Comparison of ENCODE assay signal across 25 cellular contexts in the genomic region with DNA sequence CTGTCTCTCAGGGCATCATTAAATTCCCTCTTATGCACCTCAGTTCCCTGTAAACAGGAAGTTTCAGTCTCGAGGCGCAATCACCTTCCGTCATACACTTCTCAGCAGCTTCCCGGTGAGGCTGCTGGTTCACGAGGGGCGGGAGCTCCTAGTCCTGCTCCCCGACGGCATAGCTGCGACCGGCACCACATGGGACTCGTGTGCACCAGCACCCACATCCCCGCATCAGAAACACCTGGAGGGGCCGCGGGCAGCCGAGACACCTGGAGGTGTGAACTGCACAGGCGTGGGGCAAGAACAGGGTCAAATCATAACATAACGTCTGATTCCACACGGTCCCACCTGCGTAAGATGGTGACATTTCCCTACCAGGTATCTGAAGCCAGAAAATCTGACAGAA. TPM values are rescaled to one million over a fixed set of nuclear protein-coding genes. Genes with fewer than 3 reads are reported as not detected.
DNase-seq lines count a peak whose midpoint lies in the region; ATAC-seq, FAIRE-seq and TF ChIP-seq lines count a peak whose summit lies in the region.
"Had no signal": no experiment of that assay in that cellular context is flagged by ENCODE, and none has a peak within 500 bp of the region (broad histone marks: within the 10 kb centered on the region; RNA-seq: fewer than 3 reads in every experiment).

No MANE protein-coding gene starts in this region.

- H3K4me2 ChIP-seq in BLaER1 treated with 17β-estradiol and CSF1 and Interleukin-3, amounts not matched to agents 10 nM and 100 nM, result peak overlapping the region in 8 of 11 experiments; percentile 15 to 83 (median 74); a peak in 12 of 22 replicates
- H3K4me2 ChIP-seq: A549 had no signal

- TF ChIP-seq CTCF in bronchial epithelial cell (IDR thresholded peaks at IDR 0.05; ENCODE audit: insufficient read depth, low read length, severe bottlenecking) (no peak), mucosa of descending colon (IDR thresholded peaks at IDR 0.05) (no peak), sigmoid colon (IDR thresholded peaks at IDR 0.05) (no peak)

- DNase-seq in bronchial epithelial cell (ENCODE audit: low read depth) (no peak), mucosa of descending colon (peak in 2 of 3 donors; percentile 22 to 35), sigmoid colon (peak; percentile 64), HTR-8/SVneo (ENCODE audit: insufficient read length, low spot score) (no peak)
- DNase-seq in activated naive CD4-positive, alpha-beta T cell treated with Interleukin-2 at 50 U/mL for 16 hours, result no peak
- DNase-seq: CD4-positive, alpha-beta T cell; DMS 273 treated with DMSO at 0.1 percent for 48 hours; DMS79 treated with DMSO at 0.1 percent for 48 hours; GM23248; HCEC 1CT; KG1; NCI-H1092 treated with DMSO at 0.1 percent for 48 hours; NCI-H146; NCI-H2029; NCI-H2171 treated with DMSO at 0.1 percent for 48 hours; NCI-H446; NCI-H526; OCI-M1; Right ventricle myocardium superior had no signal

- ATAC-seq in mucosa of descending colon (no peak), GM19452 (IDR thresholded peaks at IDR 0.05; ENCODE audit: unreplicated experiment) (no peak), GM18511 (IDR thresholded peaks at IDR 0.05; ENCODE audit: unreplicated experiment) (no peak)
- ATAC-seq: A549, GM12878 had no signal

- peaks cover 27 to 93% (median 73%) of the 10 kb centered on the region in 11 experiments; a peak in 20 of 22 replicates for H4K20me1 ChIP-seq in BLaER1 treated with 17β-estradiol and CSF1 and Interleukin-3, amounts not matched to agents 10 nM and 100 nM

- no peak overlapping the region for H3K27ac ChIP-seq in BLaER1 treated with 17β-estradiol and CSF1 and Interleukin-3, amounts not matched to agents 10 nM and 100 nM
- H3K27ac ChIP-seq in sigmoid colon, result peak overlapping the region in 2 of 4 donors; percentile 88 to 90
- H3K27ac ChIP-seq: A549, GM23248 had no signal

- intact Hi-C loops in mucosa of descending colon (cut with DNase I, micrococcal nuclease) (no loop called here), sigmoid colon (cut with DNase I) (no loop called here)

- peaks cover 0 to 7% (median 0%) of the 10 kb centered on the region in 11 experiments; a peak in 4 of 22 replicates for H3K36me3 ChIP-seq in BLaER1 treated with 17β-estradiol and CSF1 and Interleukin-3, amounts not matched to agents 10 nM and 100 nM
- H3K36me3 ChIP-seq in bronchial epithelial cell (ENCODE audit: control insufficient read depth, insufficient read depth, low read length) (no peaks in the 10 kb centered on the region), mucosa of descending colon (ENCODE audit: low read depth) (no peaks in the 10 kb centered on the region), sigmoid colon (no peaks in the 10 kb centered on the region)

- H3K9ac ChIP-seq in BLaER1 treated with 17β-estradiol and CSF1 and Interleukin-3, amounts not matched to agents 10 nM and 100 nM, result no peak overlapping the region
- H3K9ac ChIP-seq: GM23248 had no signal

- TF ChIP-seq EP300 in sigmoid colon (IDR thresholded peaks at IDR 0.05), result no peak

- H3K27me3 ChIP-seq in BLaER1 treated with 17β-estradiol and CSF1 and Interleukin-3, amounts not matched to agents 10 nM and 100 nM, result peaks cover 0 to 59% (median 0%) of the 10 kb centered on the region in 11 experiments; a peak in 7 of 22 replicates
- no peaks in the 10 kb centered on the region for H3K27me3 ChIP-seq in bronchial epithelial cell (ENCODE audit: control insufficient read depth, insufficient read depth, low read length)
- H3K27me3 ChIP-seq in sigmoid colon, result no peaks in the 10 kb centered on the region

- peaks cover 6 to 39% (median 28%) of the 10 kb centered on the region in 10 experiments for H3K4me1 ChIP-seq in BLaER1 treated with 17β-estradiol and CSF1 and Interleukin-3, amounts not matched to agents 10 nM and 100 nM
- H3K4me1 ChIP-seq in mucosa of descending colon (ENCODE audit: low read depth) (peaks cover 2% of the 10 kb centered on the region), sigmoid colon (peaks cover 0 to 51% (median 38%) of the 10 kb centered on the region in 4 donors)
- H3K4me1 ChIP-seq: A549, Caco-2 had no signal

- H3K4me3 ChIP-seq in BLaER1 treated with 17β-estradiol and CSF1 and Interleukin-3, amounts not matched to agents 10 nM and 100 nM, result no peak overlapping the region
- H3K4me3 ChIP-seq in bronchial epithelial cell (ENCODE audit: low read depth, low read length), result no peak overlapping the region
- no peak overlapping the region for H3K4me3 ChIP-seq in mucosa of descending colon
- no peak overlapping the region for H3K4me3 ChIP-seq in sigmoid colon
- H3K4me3 ChIP-seq: A549, GM12878, GM23248 had no signal

- H3K9me3 ChIP-seq in BLaER1 treated with 17β-estradiol and CSF1 and Interleukin-3, amounts not matched to agents 10 nM and 100 nM (replicated peaks in 1 of 11), result peaks cover 5 to 18% (median 15%) of the 10 kb centered on the region in 11 experiments; a peak in 19 of 22 replicates
- H3K9me3 ChIP-seq in mucosa of descending colon (no peaks in the 10 kb centered on the region), sigmoid colon (no peaks in the 10 kb centered on the region)
- H3K9me3 ChIP-seq: A549, Caco-2 had no signal

- WGBS in sigmoid colon, 2 donors, result 75 to 90% methylated on average over 19 of the region's 19 CpGs

- TF ChIP-seq POLR2A in sigmoid colon (IDR thresholded peaks at IDR 0.05), result no peak

- FAIRE-seq in bronchial epithelial cell (lab: Jason Lieb, UNC) (peak; percentile 83), HTR-8/SVneo (lab: Jason Lieb, UNC) (no peak)
- FAIRE-seq: A549, GM12878 had no signal

RNA-seq across cellular contexts. Expression of a gene that starts 52.7 kb away (rescaled TPM):
- total RNA-seq in bronchial epithelial cell (0.53 and 0.64 TPM in 2 replicates), mucosa of descending colon (10 to 100 TPM in 1 of 3 donors, 1 to 10 TPM in 2; 8.0 to 72.0 (median 8.5) TPM), sigmoid colon (10 to 100 TPM; 42.1 to 67.9 (median 50.3) TPM)
- polyA plus RNA-seq in sigmoid colon, result 1 to 10 TPM; 1.8 to 5.5 (median 3.0) TPM

Comparison
In these comparisons a context has a peak if more than half of its experiments do, and no peak if none do; other contexts are left out.
1. DNase-seq: peak in mucosa of descending colon (2 of 3) and sigmoid colon (single experiment); none in bronchial epithelial cell (single experiment), HTR-8/SVneo (single experiment) and activated naive CD4-positive, alpha-beta T cell treated with Interleukin-2 at 50 U/mL for 16 hours (single experiment).